Comparison of ENCODE assay signal across 1 cellular context in genomic region chr1:71630073-71630472, GRCh38.
TF ChIP-seq lines count a peak whose summit lies in the region.

No MANE protein-coding gene starts in this region.

TF ChIP-seq in IMR-90, 13 proteins besides CTCF, POLR2A, EP300 and RAD21 (continued from another document):
- no peak for TF ChIP-seq RFX5 (IDR thresholded peaks at IDR 0.05; ENCODE audit: low read depth, low read length)
TF ChIP-seq in IMR-90: peak in this region for 0.
